In the genomic region with DNA sequence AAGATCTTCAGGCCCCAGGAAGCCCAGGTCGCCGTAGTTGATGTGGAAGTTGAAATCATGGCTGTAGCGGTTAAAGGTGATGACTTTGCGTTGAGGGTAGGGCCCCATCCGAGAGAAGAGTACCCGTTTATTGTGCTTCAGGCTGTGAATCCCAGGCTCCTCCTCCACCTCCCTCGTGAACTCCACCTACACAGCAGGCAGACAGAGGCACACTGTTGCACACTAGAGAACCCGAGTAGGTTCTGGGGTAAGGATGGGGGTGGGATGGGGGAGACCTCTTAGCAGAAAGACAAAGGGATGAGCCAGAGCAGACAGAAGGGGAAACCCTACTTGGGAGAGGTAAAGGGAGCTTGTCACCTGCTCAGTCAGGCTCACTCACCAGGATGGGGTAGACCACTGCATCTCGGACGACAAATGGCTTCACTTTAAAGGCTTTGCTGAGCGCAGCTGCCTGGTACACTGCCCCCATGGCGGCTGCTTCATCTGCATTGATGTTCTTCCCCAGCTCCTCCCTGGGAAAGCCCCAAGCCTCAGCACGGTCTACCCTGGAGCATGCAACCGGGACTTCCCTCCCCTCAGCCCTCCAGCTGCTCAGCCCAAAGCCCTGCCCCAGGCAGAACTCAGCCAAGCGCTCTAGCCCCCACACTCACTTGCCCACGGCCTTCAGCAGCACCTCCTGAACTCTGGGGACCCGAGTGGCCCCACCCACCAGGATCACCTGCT, we compare ENCODE assay signal across 14 cellular contexts. TPM values are rescaled to one million over a fixed set of nuclear protein-coding genes. Genes with fewer than 3 reads are reported as not detected.
DNase-seq lines count a peak whose midpoint lies in the region; ATAC-seq and TF ChIP-seq lines count a peak whose summit lies in the region.
"Had no signal": no experiment of that assay in that cellular context is flagged by ENCODE, and none has a peak within 500 bp of the region (broad histone marks: within the 10 kb centered on the region; RNA-seq: fewer than 3 reads in every experiment).

No MANE protein-coding gene starts in this region.

- CTCF ChIA-PET in activated CD4-positive, alpha-beta T cell treated with anti-CD3 and anti-CD28 coated beads, Interleukin-2, amount 10 ng/mL, durations not matched to agents 7 days and 5 days (lab: Charles Lee) = interaction anchor here (0.8 to 1.9 kb wide), 3 partner anchors 11 to 21 kb away, joined by 3 to 5 read pairs (median 3); no protein-coding TSS in a partner anchor

- peaks cover 33% of the 10 kb centered on the region for H3K4me1 Mint-ChIP-seq in activated CD4-positive, alpha-beta T cell treated with anti-CD3 and anti-CD28 coated beads, Interleukin-2, amount 10 ng/mL, durations not matched to agents 7 days and 5 days
- peaks cover 17% of the 10 kb centered on the region for H3K4me1 Mint-ChIP-seq in chondrocyte (ENCODE audit: low read depth)

- POLR2A ChIA-PET in activated CD4-positive, alpha-beta T cell treated with anti-CD3 and anti-CD28 coated beads, Interleukin-2, amount 10 ng/mL, durations not matched to agents 7 days and 5 days (lab: Charles Lee) = interaction anchor here (1.3 kb wide), 1 partner anchor 51 kb away, joined by 4 read pairs; no protein-coding TSS in a partner anchor

- TF ChIP-seq CTCF in GM13977 (IDR thresholded peaks at IDR 0.05; ENCODE audit: extremely low read depth, insufficient read depth, missing control alignments) (no peak), chondrocyte (IDR thresholded peaks at IDR 0.05) (no peak)

- DNase-seq in 8988T = peak; percentile 11
- DNase-seq in GM13977 (ENCODE audit: low spot score) = peak; percentile 80
- no peak for DNase-seq in activated CD4-positive, alpha-beta T cell treated with anti-CD3 and anti-CD28 coated beads, Interleukin-2, amount 10 ng/mL, durations not matched to agents 7 days and 5 days
- DNase-seq in chondrocyte (ENCODE audit: low spot score) = no peak
- no peak for DNase-seq in dermis blood vessel endothelial cell
- no peak for DNase-seq in SHP77 treated with DMSO at 0.1 percent for 48 hours (lab: John Stamatoyannopoulos, UW)
- DNase-seq: CD8-positive, alpha-beta T cell; effector CD4-positive, alpha-beta T cell; hypothalamus; NCI-H748 treated with DMSO at 0.1 percent for 48 hours had no signal

- peaks cover 74% of the 10 kb centered on the region for H3K36me3 Mint-ChIP-seq in activated CD4-positive, alpha-beta T cell treated with anti-CD3 and anti-CD28 coated beads, Interleukin-2, amount 10 ng/mL, durations not matched to agents 7 days and 5 days (ENCODE audit: low read depth)
- H3K36me3 Mint-ChIP-seq in chondrocyte (ENCODE audit: low read depth) = peaks cover 48% of the 10 kb centered on the region

- no peaks in the 10 kb centered on the region for H3K9me3 Mint-ChIP-seq in activated CD4-positive, alpha-beta T cell treated with anti-CD3 and anti-CD28 coated beads, Interleukin-2, amount 10 ng/mL, durations not matched to agents 7 days and 5 days
- no peaks in the 10 kb centered on the region for H3K9me3 Mint-ChIP-seq in chondrocyte (ENCODE audit: low read depth)
- H3K9me3 Mint-ChIP-seq: CD8-positive, alpha-beta T cell; T-cell had no signal

- no peak overlapping the region for H3K4me3 Mint-ChIP-seq in activated CD4-positive, alpha-beta T cell treated with anti-CD3 and anti-CD28 coated beads, Interleukin-2, amount 10 ng/mL, durations not matched to agents 7 days and 5 days
- no peak overlapping the region for H3K4me3 Mint-ChIP-seq in chondrocyte (ENCODE audit: unreplicated experiment)
- H3K4me3 Mint-ChIP-seq: activated naive CD8-positive, alpha-beta T cell; CD8-positive, alpha-beta T cell; T-cell had no signal

- peak; percentile 49 for ATAC-seq in HG02571 (IDR thresholded peaks at IDR 0.05; ENCODE audit: unreplicated experiment)
- ATAC-seq in GM19324 (IDR thresholded peaks at IDR 0.05; ENCODE audit: low FRiP score, unreplicated experiment) = no peak
- ATAC-seq: CD8-positive, alpha-beta T cell had no signal

- H3K27me3 Mint-ChIP-seq in activated CD4-positive, alpha-beta T cell treated with anti-CD3 and anti-CD28 coated beads, Interleukin-2, amount 10 ng/mL, durations not matched to agents 7 days and 5 days = no peaks in the 10 kb centered on the region
- H3K27me3 Mint-ChIP-seq in chondrocyte (ENCODE audit: low read depth) = no peaks in the 10 kb centered on the region
- H3K27me3 Mint-ChIP-seq: activated naive CD8-positive, alpha-beta T cell; T-cell had no signal

- peak overlapping the region; percentile 78 for H3K27ac Mint-ChIP-seq in activated CD4-positive, alpha-beta T cell treated with anti-CD3 and anti-CD28 coated beads, Interleukin-2, amount 10 ng/mL, durations not matched to agents 7 days and 5 days
- no peak overlapping the region for H3K27ac Mint-ChIP-seq in chondrocyte (ENCODE audit: unreplicated experiment)
- H3K27ac Mint-ChIP-seq: CD8-positive, alpha-beta T cell; T-cell had no signal

- in situ Hi-C loops in GM13977 (cut with MboI; ENCODE audit: low pct_unique_long_range_greater_than_20kb, low sequenced_read_pairs, unreplicated experiment) = no loop called here

RNA-seq across cellular contexts. Expression of a gene that starts 5.4 kb away (rescaled TPM):
- total RNA-seq in activated CD4-positive, alpha-beta T cell treated with anti-CD3 and anti-CD28 coated beads, Interleukin-2, amount 10 ng/mL, durations not matched to agents 7 days and 5 days = 100 to 1,000 TPM; 117 to 119 TPM
- total RNA-seq in chondrocyte (213 to 227 TPM (median 214 TPM) in 3 replicates), dermis blood vessel endothelial cell (194 and 353 TPM in 2 replicates)

RNA-seq across cellular contexts. Expression of a gene that starts 16.0 kb away (rescaled TPM):
- total RNA-seq in activated CD4-positive, alpha-beta T cell treated with anti-CD3 and anti-CD28 coated beads, Interleukin-2, amount 10 ng/mL, durations not matched to agents 7 days and 5 days = 10 to 100 TPM; 39.7 to 40.0 TPM
- 28.0 to 30.3 TPM (median 30.1 TPM) in 3 replicates for total RNA-seq in chondrocyte
- total RNA-seq in dermis blood vessel endothelial cell = 24.6 and 25.7 TPM in 2 replicates

RNA-seq across cellular contexts. Expression of a gene that starts 20.9 kb away (rescaled TPM):
- total RNA-seq in activated CD4-positive, alpha-beta T cell treated with anti-CD3 and anti-CD28 coated beads, Interleukin-2, amount 10 ng/mL, durations not matched to agents 7 days and 5 days = 10 to 100 TPM; 17.9 to 19.4 TPM
- total RNA-seq in chondrocyte (13.6 to 15.6 TPM (median 13.9 TPM) in 3 replicates), dermis blood vessel endothelial cell (18.4 and 27.3 TPM in 2 replicates)

RNA-seq across cellular contexts. Expression of a gene that starts 33.0 kb away (rescaled TPM):
- 10 to 100 TPM; 58.5 to 65.4 TPM for total RNA-seq in activated CD4-positive, alpha-beta T cell treated with anti-CD3 and anti-CD28 coated beads, Interleukin-2, amount 10 ng/mL, durations not matched to agents 7 days and 5 days
- total RNA-seq in chondrocyte = 73.0 to 78.8 TPM (median 75.0 TPM) in 3 replicates
- total RNA-seq in dermis blood vessel endothelial cell = 90.2 and 116 TPM in 2 replicates

RNA-seq across cellular contexts. Expression of a gene that starts 33.1 kb away (rescaled TPM):
- total RNA-seq in activated CD4-positive, alpha-beta T cell treated with anti-CD3 and anti-CD28 coated beads, Interleukin-2, amount 10 ng/mL, durations not matched to agents 7 days and 5 days = 10 to 100 TPM; 21.6 to 23.2 TPM
- total RNA-seq in chondrocyte (16.1 to 21.3 TPM (median 16.7 TPM) in 3 replicates), dermis blood vessel endothelial cell (3.4 and 11.2 TPM in 2 replicates)

Comparison
In these comparisons a context has a peak if more than half of its experiments do, and no peak if none do; other contexts are left out.
1. DNase-seq: peak in 8988T (single experiment) and GM13977 (single experiment); none in activated CD4-positive, alpha-beta T cell treated with anti-CD3 and anti-CD28 coated beads, Interleukin-2, amount 10 ng/mL, durations not matched to agents 7 days and 5 days (single experiment), chondrocyte (single experiment), dermis blood vessel endothelial cell (single experiment) and SHP77 treated with DMSO at 0.1 percent for 48 hours (single experiment).